8 cellular contexts compared by ENCODE assay signal in the genomic region with DNA sequence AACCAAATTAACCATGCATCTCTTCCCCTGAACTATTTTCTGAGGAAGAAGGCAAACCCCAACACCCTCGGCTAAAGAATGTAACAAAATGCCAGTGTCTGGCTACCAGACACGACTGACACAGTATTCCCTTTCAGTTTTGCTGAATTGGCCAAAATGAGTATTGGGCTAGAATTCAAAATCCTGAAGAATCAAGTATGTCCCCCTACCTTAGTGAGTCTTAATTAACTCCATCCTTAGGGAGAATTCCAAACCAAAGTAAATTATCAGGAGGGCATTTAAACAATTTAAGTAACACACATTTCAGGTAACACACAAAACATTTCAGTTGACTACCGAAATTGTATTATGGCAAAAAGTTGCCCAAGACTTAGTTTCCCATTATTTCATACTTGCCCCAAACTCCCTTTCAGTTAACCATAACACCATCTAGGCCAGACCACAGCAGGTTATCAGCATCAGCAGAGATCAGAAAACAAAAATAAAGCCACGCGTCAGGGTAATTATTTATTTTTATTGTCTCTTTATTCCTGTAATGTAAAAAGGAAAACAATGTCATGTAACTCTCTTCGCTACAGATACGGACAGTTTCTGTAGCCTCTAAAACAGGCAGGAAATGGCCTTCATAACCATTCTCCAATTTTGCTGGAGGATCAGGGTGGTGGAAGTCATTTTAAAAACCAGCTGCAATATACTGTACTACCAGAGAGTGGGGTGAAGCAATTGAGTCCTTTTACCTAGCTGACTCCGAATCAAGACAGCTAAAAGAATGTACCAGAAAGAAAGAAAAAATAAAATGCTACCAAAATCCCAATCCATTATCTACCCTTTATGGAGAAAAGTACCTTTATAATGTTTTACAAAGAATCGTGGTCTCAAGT. TPM values are rescaled to one million over a fixed set of nuclear protein-coding genes. Genes with fewer than 3 reads are reported as not detected.
DNase-seq lines count a peak whose midpoint lies in the region; ATAC-seq and TF ChIP-seq lines count a peak whose summit lies in the region.

No MANE protein-coding gene starts in this region.

- H3K9me3 ChIP-seq in A673 (ENCODE audit: low read depth, low read length, poor library complexity, severe bottlenecking), result no peaks in the 10 kb centered on the region
- no peaks in the 10 kb centered on the region for H3K9me3 ChIP-seq in Panc1 (ENCODE audit: control insufficient read depth, insufficient read depth, low read depth, low read length)

- H3K4me3 Mint-ChIP-seq in dendritic cell treated with granulocyte-macrophage colony-stimulating factor and Interleukin-4, amounts not matched to agents 40 ng/mL and 50 ng/mL, for 4 days, result peak overlapping the region; percentile 90

- TF ChIP-seq CTCF in A673 (conservative IDR thresholded peaks at IDR 0.05; ENCODE audit: low read depth, low read length) (no peak; the same call in 1 of the 2 replicates), GM12865 (IDR thresholded peaks at IDR 0.05; ENCODE audit: insufficient read depth, low read depth, low read length, missing control alignments) (no peak), Panc1 (IDR thresholded peaks at IDR 0.05) (no peak; the same call in 1 of the 2 replicates)

- H3K4me3 ChIP-seq in A673 (ENCODE audit: low read depth, low read length, poor library complexity, severe bottlenecking) (peak overlapping the region; percentile 75), GM12865 (ENCODE audit: low read depth, low read length) (peak overlapping the region; percentile 71), Panc1 (ENCODE audit: low read depth in 2 of 2, low read length in 2 of 2) (peak overlapping the region; percentile 95 to 97)

- BruUV-seq in A673 (replicated peaks; lab: Mats Ljungman, UMichigan), result no TSS peak
- no TSS peak for BruUV-seq in Panc1 (replicated peaks; lab: Mats Ljungman, UMichigan)

- DNase-seq in A673 (ENCODE audit: low spot score) (no peak), GM12865 (ENCODE audit: low read depth) (peak; percentile 72), Panc1 (ENCODE audit: low read depth, low spot score) (peak; percentile 10), myocyte (ENCODE audit: low read depth) (peak; percentile 49)

- in situ Hi-C loops in Panc1 (cut with HindIII; ENCODE audit: low pct_unique_long_range_greater_than_20kb, low sequenced_read_pairs), result no loop called here

- CTCF ChIA-PET in A673 (lab: Charles Lee) (no interaction called here), Panc1 (lab: Charles Lee) (interaction anchor here (0.7 kb wide), 1 partner anchor 463 kb away, joined by 6 read pairs; no protein-coding TSS in a partner anchor)

- peak overlapping the region; percentile 98 for H3K27ac Mint-ChIP-seq in dendritic cell treated with granulocyte-macrophage colony-stimulating factor and Interleukin-4, amounts not matched to agents 40 ng/mL and 50 ng/mL, for 4 days

- H3K9me3 Mint-ChIP-seq in dendritic cell treated with granulocyte-macrophage colony-stimulating factor and Interleukin-4, amounts not matched to agents 40 ng/mL and 50 ng/mL, for 4 days, result no peaks in the 10 kb centered on the region

- ATAC-seq in Panc1, result no peak
- ATAC-seq in HG02840 (IDR thresholded peaks at IDR 0.05; ENCODE audit: low FRiP score, unreplicated experiment), result no peak
- ATAC-seq in GM21717 (IDR thresholded peaks at IDR 0.05; ENCODE audit: unreplicated experiment), result no peak
- no peak for ATAC-seq in activated CD4-positive, CD25-positive, alpha-beta regulatory T cell treated with anti-CD3 and anti-CD28 coated beads, Interleukin-2, amount 50 U/mL, for 24 hours

- H3K27me3 Mint-ChIP-seq in dendritic cell treated with granulocyte-macrophage colony-stimulating factor and Interleukin-4, amounts not matched to agents 40 ng/mL and 50 ng/mL, for 4 days, result no peaks in the 10 kb centered on the region

- POLR2A ChIA-PET in A673 (lab: Charles Lee; ENCODE audit: low non-redundant PET) (interaction anchor here (0.7 kb wide), 1 partner anchor 8 kb away, joined by 9 read pairs; no protein-coding TSS in a partner anchor), Panc1 (lab: Charles Lee) (interaction anchor here (0.7 kb wide), 1 partner anchor 32 kb away, joined by 17 read pairs; no protein-coding TSS in a partner anchor)

- H3K4me1 ChIP-seq in A673 (ENCODE audit: insufficient read depth, low read length, poor library complexity, severe bottlenecking), result peaks cover 39% of the 10 kb centered on the region
- peaks cover 36% of the 10 kb centered on the region for H3K4me1 ChIP-seq in Panc1 (ENCODE audit: control insufficient read depth, insufficient read depth, low read length)

- H3K27ac ChIP-seq in A673 (ENCODE audit: low read depth, low read length, poor library complexity, severe bottlenecking) (peak overlapping the region; percentile 99), Panc1 (ENCODE audit: low read length) (peak overlapping the region; percentile 83)

- H3K4me1 Mint-ChIP-seq in dendritic cell treated with granulocyte-macrophage colony-stimulating factor and Interleukin-4, amounts not matched to agents 40 ng/mL and 50 ng/mL, for 4 days (ENCODE audit: low read depth), result peaks cover 62% of the 10 kb centered on the region

- peaks cover 31% of the 10 kb centered on the region for H3K36me3 ChIP-seq in A673 (ENCODE audit: insufficient read depth, low read length, poor library complexity, severe bottlenecking)
- H3K36me3 ChIP-seq in Panc1 (ENCODE audit: control insufficient read depth, insufficient read depth, low read length), result peaks cover 10% of the 10 kb centered on the region

- peaks cover 61% of the 10 kb centered on the region for H3K36me3 Mint-ChIP-seq in dendritic cell treated with granulocyte-macrophage colony-stimulating factor and Interleukin-4, amounts not matched to agents 40 ng/mL and 50 ng/mL, for 4 days (ENCODE audit: low read depth)

- no peaks in the 10 kb centered on the region for H3K27me3 ChIP-seq in A673 (replicated peaks; ENCODE audit: insufficient read depth, low read depth, low read length, poor library complexity)
- H3K27me3 ChIP-seq in Panc1 (ENCODE audit: control insufficient read depth, insufficient read depth, low read length), result no peaks in the 10 kb centered on the region

- intact Hi-C loops in A673 (cut with micrococcal nuclease; ENCODE audit: unreplicated experiment) (loop anchor here (10.0 kb wide), 1 partner anchor 432 kb away; a partner anchor contains a TSS), Panc1 (cut with micrococcal nuclease; ENCODE audit: unreplicated experiment) (no loop called here)
- intact Hi-C loops in dendritic cell treated with granulocyte-macrophage colony-stimulating factor and Interleukin-4, amounts not matched to agents 40 ng/mL and 50 ng/mL, for 4 days (cut with micrococcal nuclease), result no loop called here

RNA-seq across cellular contexts. Expression of a gene that starts 1.9 kb away (rescaled TPM):
- total RNA-seq in A673 (2021) (171 and 188 TPM in 2 replicates), Panc1 (2021; ENCODE audit: unreplicated experiment) (90.8 TPM), myocyte (45.9 and 57.1 TPM in 2 replicates)
- 54.6 TPM for polyA plus RNA-seq in Panc1 (2012; ENCODE audit: insufficient read length)
- polyA plus RNA-seq in myocyte (2012), result 38.6 TPM

RNA-seq across cellular contexts. Expression of a gene that starts 2.1 kb away (rescaled TPM):
- total RNA-seq in A673 (2021) (39.1 and 41.4 TPM in 2 replicates), Panc1 (2021; ENCODE audit: unreplicated experiment) (27.0 TPM), myocyte (10.9 and 11.3 TPM in 2 replicates)
- polyA plus RNA-seq in Panc1 (2012; ENCODE audit: insufficient read length), result 19.1 TPM
- polyA plus RNA-seq in myocyte (2012), result 12.4 TPM
